Comparison of ENCODE assay signal across 16 cellular contexts in genomic region chr17:61481421-61481820, GRCh38. TPM values are rescaled to one million over a fixed set of nuclear protein-coding genes. Genes with fewer than 3 reads are reported as not detected.
"Had no signal": no experiment of that assay in that cellular context is flagged by ENCODE, and none has a peak within 500 bp of the region (broad histone marks: within the 10 kb centered on the region; RNA-seq: fewer than 3 reads in every experiment).

No MANE protein-coding gene starts in this region.

- H3K36me3 ChIP-seq: esophagus muscularis mucosa, prostate gland had no signal

- H3K36me3 Mint-ChIP-seq: activated naive CD4-positive, alpha-beta T cell treated with anti-CD3 and anti-CD28 coated beads, Interleukin-2, amount 50 U/mL, for 72 hours had no signal

- H3K9me3 Mint-ChIP-seq: activated naive CD4-positive, alpha-beta T cell treated with anti-CD3 and anti-CD28 coated beads, Interleukin-2, amount 50 U/mL, for 72 hours had no signal

- H3K9me3 ChIP-seq: esophagus muscularis mucosa, prostate gland had no signal

- FAIRE-seq: colon had no signal

- H3K4me3 ChIP-seq: esophagus muscularis mucosa, prostate gland, smooth muscle cell had no signal

- H3K27ac ChIP-seq: esophagus muscularis mucosa, prostate gland had no signal

- DNase-seq: activated CD4-positive, alpha-beta T cell treated with anti-CD3 and anti-CD28 coated beads, Interleukin-2, amount 50 U/mL, for 48 hours; hippocampal formation; left ventricle myocardium superior; right cardiac atrium; stimulated activated naive CD8-positive, alpha-beta T cell treated with anti-CD3 and anti-CD28 coated beads, Interleukin-15, Interleukin-2, amounts not matched to agents 100 U/mL and 50 U/mL, for 24 hours; SW 1271; trophoblast cell had no signal

- H3K4me1 ChIP-seq: esophagus muscularis mucosa, prostate gland had no signal

- ATAC-seq: activated naive CD4-positive, alpha-beta T cell treated with anti-CD3 and anti-CD28 coated beads, Interleukin-2, amount 50 U/mL, for 72 hours; left ventricle myocardium superior; right cardiac atrium; stimulated activated naive CD8-positive, alpha-beta T cell treated with anti-CD3 and anti-CD28 coated beads, Interleukin-15, Interleukin-2, amounts not matched to agents 100 U/mL and 50 U/mL, for 24 hours had no signal

RNA-seq across cellular contexts. Expression of gene TBX4, which starts 29.2 kb away (rescaled TPM):
- total RNA-seq: activated naive CD4-positive, alpha-beta T cell treated with anti-CD3 and anti-CD28 coated beads, Interleukin-2, amount 50 U/mL, for 72 hours; esophagus muscularis mucosa; glomerular endothelial cell; kidney epithelial cell; left ventricle myocardium superior; omental fat pad; right cardiac atrium had no signal
- polyA plus RNA-seq: neural cell had no signal
